18 cellular contexts compared by ENCODE assay signal in genomic region chr12:117388865-117389508, GRCh38. TPM values are rescaled to one million over a fixed set of nuclear protein-coding genes. Genes with fewer than 3 reads are reported as not detected.
"Had no signal": no experiment of that assay in that cellular context is flagged by ENCODE, and none has a peak within 500 bp of the region (broad histone marks: within the 10 kb centered on the region; RNA-seq: fewer than 3 reads in every experiment).

No MANE protein-coding gene starts in this region.

- H3K4me1 ChIP-seq: heart right ventricle, pancreas, stomach had no signal

- ATAC-seq: activated CD4-positive, CD25-positive, alpha-beta regulatory T cell treated with anti-CD3 and anti-CD28 coated beads, Interleukin-2, amount 50 U/mL, for 24 hours; heart right ventricle; left lobe of liver; pancreas had no signal

- H3K27ac ChIP-seq: epithelial cell of prostate, heart right ventricle, neural progenitor cell, pancreas, stomach, thoracic aorta had no signal

- H3K9me3 ChIP-seq: heart right ventricle, pancreas, stomach, thoracic aorta had no signal

- H3K27me3 ChIP-seq: neural progenitor cell, pancreas had no signal

- H3K4me3 ChIP-seq: heart right ventricle, neural progenitor cell, pancreas, stomach, thoracic aorta had no signal

- DNase-seq: activated CD4-positive, alpha-beta T cell treated with anti-CD3 and anti-CD28 coated beads, Interleukin-2, amount 50 U/mL, for 1 hour; activated CD8-positive, alpha-beta memory T cell treated with anti-CD3 and anti-CD28 coated beads for 24 hours; activated naive CD4-positive, alpha-beta T cell treated with anti-CD3 and anti-CD28 coated beads, Interleukin-2, amount 10 ng/mL, durations not matched to agents 7 days and 5 days; dermis blood vessel endothelial cell; heart right ventricle; midbrain; pancreas; stimulated activated CD4-positive, alpha-beta T cell treated with anti-CD3 and anti-CD28 coated beads, Interleukin-1b, Interleukin-23, amount 100 ng/mL, for 48 hours; stomach; T-helper 9 cell had no signal

- H3K36me3 ChIP-seq: heart right ventricle, neural progenitor cell, pancreas, stomach, thoracic aorta had no signal

RNA-seq across cellular contexts. Expression of gene NOS1, which starts 27.6 kb away (rescaled TPM):
- total RNA-seq: chondrocyte, dermis blood vessel endothelial cell, lung microvascular endothelial cell, myocyte had no signal
